1 cellular context compared by ENCODE assay signal in genomic region chr7:6026011-6026819, GRCh38.
TF ChIP-seq lines count a peak whose summit lies in the region.

No MANE protein-coding gene starts in this region.

TF ChIP-seq in HepG2, 621 proteins besides CTCF, POLR2A, EP300 and RAD21 (continued from another document):
- 0 out of 2 replicates have a peak, but pooled peaks have one; percentile 25 for TF ChIP-seq UBTF (CRISPR knock-in tag; IDR thresholded peaks at IDR 0.05)
- peak; percentile 55; the same call in 1 of the 2 replicates for TF ChIP-seq ZBTB33 (CRISPR knock-in tag; IDR thresholded peaks at IDR 0.05)
